Comparison of ENCODE assay signal across 8 cellular contexts in the genomic region with DNA sequence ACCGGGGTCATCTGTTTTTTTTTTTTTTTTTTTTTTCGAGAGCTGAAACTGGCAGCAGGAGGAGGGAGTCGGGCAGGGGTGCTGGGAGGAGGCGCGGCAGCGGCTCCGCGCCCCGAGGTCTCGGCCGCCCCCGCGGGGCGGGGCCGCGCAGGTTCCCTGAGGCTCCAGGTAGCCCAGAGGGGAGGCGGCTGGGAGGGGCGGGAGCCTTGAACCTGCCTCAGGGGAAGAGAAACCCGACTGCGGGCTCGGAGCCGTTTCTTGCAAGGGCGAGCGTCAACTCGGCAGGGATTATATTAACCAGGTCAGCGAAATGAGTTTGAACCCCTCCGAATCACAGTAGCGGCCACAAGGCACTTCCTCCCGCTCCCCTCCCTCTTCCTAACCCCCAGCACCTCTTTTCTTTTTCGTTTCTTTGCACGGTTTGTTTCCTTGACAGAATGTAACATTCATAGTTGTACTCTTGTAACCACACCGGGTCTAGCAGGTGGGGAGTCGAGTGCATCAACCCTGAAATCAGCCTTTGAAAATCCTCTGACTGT.
DNase-seq lines count a peak whose midpoint lies in the region; ATAC-seq lines count a peak whose summit lies in the region.

No MANE protein-coding gene starts in this region.

- H3K4me2 ChIP-seq in BLaER1 treated with 17β-estradiol and CSF1 and Interleukin-3, amounts not matched to agents 10 nM and 100 nM, result peak overlapping the region; percentile 77 to 97 (median 89)

- H3K27ac ChIP-seq in BLaER1 treated with 17β-estradiol and CSF1 and Interleukin-3, amounts not matched to agents 10 nM and 100 nM, result peak overlapping the region in 10 of 11 experiments; percentile 14 to 99 (median 98); a peak in 19 of 22 replicates
- H3K27ac ChIP-seq in iPS-20b (ENCODE audit: low read length), result no peak overlapping the region

- DNase-seq in RPMI8226 (peak; percentile 90), amniotic stem cell (lab: John Stamatoyannopoulos, UW) (no peak)
- DNase-seq in activated naive CD4-positive, alpha-beta T cell treated with anti-CD3 and anti-CD28 coated beads, Interleukin-2, amount 50 U/mL, for 16 hours, result peak; percentile 77
- peak; percentile 69 to 81 for DNase-seq in stimulated activated CD4-positive, alpha-beta T cell treated with anti-CD3 and anti-CD28 coated beads, Interleukin-2, amount 100 ng/mL, for 24 hours

- no peaks in the 10 kb centered on the region for H3K27me3 ChIP-seq in BLaER1 treated with 17β-estradiol and CSF1 and Interleukin-3, amounts not matched to agents 10 nM and 100 nM
- peaks cover 57% of the 10 kb centered on the region for H3K27me3 ChIP-seq in iPS-20b (ENCODE audit: insufficient read depth, low read length)

- H4K20me1 ChIP-seq in BLaER1 treated with 17β-estradiol and CSF1 and Interleukin-3, amounts not matched to agents 10 nM and 100 nM, result peaks cover 0 to 63% (median 25%) of the 10 kb centered on the region in 11 experiments; a peak in 12 of 22 replicates

- peak; percentile 41 for ATAC-seq in GM19328 (IDR thresholded peaks at IDR 0.05; ENCODE audit: unreplicated experiment)
- peak; percentile 41 for ATAC-seq in HG03457 (IDR thresholded peaks at IDR 0.05; ENCODE audit: unreplicated experiment)

- H3K9ac ChIP-seq in BLaER1 treated with 17β-estradiol and CSF1 and Interleukin-3, amounts not matched to agents 10 nM and 100 nM, result peak overlapping the region; percentile 83 to 99 (median 97)
- peak overlapping the region; percentile 72; the same call in 1 of the 2 replicates for H3K9ac ChIP-seq in iPS-20b (ENCODE audit: low read depth, low read length)

- H3K36me3 ChIP-seq in BLaER1 treated with 17β-estradiol and CSF1 and Interleukin-3, amounts not matched to agents 10 nM and 100 nM, result peaks cover 0 to 60% (median 31%) of the 10 kb centered on the region in 11 experiments; a peak in 18 of 22 replicates
- peaks cover 7% of the 10 kb centered on the region; the same call in 1 of the 2 replicates for H3K36me3 ChIP-seq in iPS-20b (ENCODE audit: insufficient read depth, low read depth, low read length)

- peaks cover 28 to 55% (median 48%) of the 10 kb centered on the region in 10 experiments for H3K4me1 ChIP-seq in BLaER1 treated with 17β-estradiol and CSF1 and Interleukin-3, amounts not matched to agents 10 nM and 100 nM
- H3K4me1 ChIP-seq in iPS-20b (ENCODE audit: insufficient read depth, low read length), result peaks cover 8% of the 10 kb centered on the region; the same call in 1 of the 2 replicates

- H3K9me3 ChIP-seq in BLaER1 treated with 17β-estradiol and CSF1 and Interleukin-3, amounts not matched to agents 10 nM and 100 nM (replicated peaks in 1 of 11), result no peaks in the 10 kb centered on the region
- no peaks in the 10 kb centered on the region for H3K9me3 ChIP-seq in iPS-20b (ENCODE audit: insufficient read depth, low read depth, low read length)

- H3K4me3 ChIP-seq in BLaER1 treated with 17β-estradiol and CSF1 and Interleukin-3, amounts not matched to agents 10 nM and 100 nM, result peak overlapping the region; percentile 80 to 97 (median 92)
- peak overlapping the region; percentile 77 for H3K4me3 ChIP-seq in iPS-20b (ENCODE audit: low read length)
